Comparison of ENCODE assay signal across 8 cellular contexts in genomic region chr1:153583514-153583913, GRCh38. TPM values are rescaled to one million over a fixed set of nuclear protein-coding genes. Genes with fewer than 3 reads are reported as not detected.
"Had no signal": no experiment of that assay in that cellular context is flagged by ENCODE, and none has a peak within 500 bp of the region (broad histone marks: within the 10 kb centered on the region; RNA-seq: fewer than 3 reads in every experiment).

No MANE protein-coding gene starts in this region.

RNA-seq across cellular contexts. Expression of gene S100A2, which starts 17.9 kb away (rescaled TPM):
- total RNA-seq: liver had no signal

RNA-seq across cellular contexts. Expression of gene S100A16, which starts 29.4 kb away (rescaled TPM):
- total RNA-seq: mononuclear cell had no signal
- polyA plus RNA-seq: immature natural killer cell had no signal

RNA-seq across cellular contexts. Expression of gene S100A14, which starts 32.6 kb away (rescaled TPM):
- total RNA-seq: mononuclear cell, myocyte had no signal
- polyA plus RNA-seq: immature natural killer cell had no signal

RNA-seq across cellular contexts. Expression of gene S100A3, which starts 34.5 kb away (rescaled TPM):
- total RNA-seq: left colon, left lobe of liver, liver, mesothelial cell of epicardium, mononuclear cell, mucosa of gallbladder had no signal
- polyA plus RNA-seq: immature natural killer cell, liver had no signal
